Comparison of ENCODE assay signal across 27 cellular contexts in the genomic region with DNA sequence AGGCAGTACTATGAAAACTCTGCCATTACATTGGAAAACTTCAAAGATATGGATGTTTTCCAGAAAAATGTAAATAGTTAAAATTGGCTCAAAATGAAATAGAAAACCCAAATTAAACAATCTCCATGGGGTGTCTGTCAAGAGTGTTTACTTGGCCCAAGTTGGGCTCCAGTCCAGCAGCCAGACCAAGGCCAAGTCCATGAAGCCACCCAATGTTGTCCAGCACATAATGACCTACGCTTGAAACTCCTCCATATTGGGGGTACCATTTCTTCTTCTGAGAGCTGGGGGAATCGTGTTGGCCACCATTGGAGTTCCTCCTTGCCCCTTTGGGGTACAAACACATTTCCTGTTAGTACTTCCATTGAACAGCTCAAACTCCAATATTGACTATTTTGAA. TPM values are rescaled to one million over a fixed set of nuclear protein-coding genes. Genes with fewer than 3 reads are reported as not detected.
DNase-seq lines count a peak whose midpoint lies in the region; ATAC-seq, FAIRE-seq and TF ChIP-seq lines count a peak whose summit lies in the region.
"Had no signal": no experiment of that assay in that cellular context is flagged by ENCODE, and none has a peak within 500 bp of the region (broad histone marks: within the 10 kb centered on the region; RNA-seq: fewer than 3 reads in every experiment).

No MANE protein-coding gene starts in this region.

- no peak overlapping the region for H3K4me2 ChIP-seq in keratinocyte (ENCODE audit: control insufficient read depth, extremely low read depth, insufficient read depth, low read depth, low read length)
- H3K4me2 ChIP-seq: A549; BLaER1 treated with 17β-estradiol and CSF1 and Interleukin-3, amounts not matched to agents 10 nM and 100 nM had no signal

- dilution Hi-C loops in keratinocyte (cut with MboI; ENCODE audit: extremely low pct_ligation_motif_present, low sequenced_read_pairs): no loop called here

- TF ChIP-seq CTCF in choroid plexus epithelial cell (conservative IDR thresholded peaks at IDR 0.05; ENCODE audit: low read depth, low read length) (no peak), keratinocyte (optimal IDR thresholded peaks at IDR 0.05 in 1 of 3, IDR thresholded peaks at IDR 0.05 in 1 of 3, conservative IDR thresholded peaks at IDR 0.05 in 1 of 3; ENCODE audit: extremely low read depth in 1 of 3, insufficient read depth in 2 of 3, low read length in 3 of 3) (no peak), liver (IDR thresholded peaks at IDR 0.05; ENCODE audit: low read depth, low read length, missing input control) (no peak)

- DNase-seq in MG63 (peak; percentile 10), choroid plexus epithelial cell (ENCODE audit: low read depth) (peak; percentile 5), keratinocyte (ENCODE audit: low read depth, low spot score) (no peak), HT-29 (ENCODE audit: low spot score) (no peak), NK-92 (lab: John Stamatoyannopoulos, UW; ENCODE audit: unreplicated experiment) (no peak)
- DNase-seq: 8988T; ACHN; AML-193; BE2C; CD4-positive, alpha-beta T cell; CD8-positive, alpha-beta memory T cell; DMS53; DMS79 treated with DMSO at 0.1 percent for 48 hours; GF-D8; GOT3; HCEC 1CT had no signal

- no peaks in the 10 kb centered on the region for H4K20me1 ChIP-seq in keratinocyte (ENCODE audit: control insufficient read depth, extremely low read depth, insufficient read depth, low read length)
- H4K20me1 ChIP-seq: BLaER1 treated with 17β-estradiol and CSF1 and Interleukin-3, amounts not matched to agents 10 nM and 100 nM had no signal

- TF ChIP-seq RAD21 in liver (IDR thresholded peaks at IDR 0.05): no peak

- WGBS in liver: 49% methylated on average over 2 of the region's 2 CpGs

- no peaks in the 10 kb centered on the region for H3K36me3 ChIP-seq in MG63
- H3K36me3 ChIP-seq in keratinocyte (ENCODE audit: control insufficient read depth in 2 of 2, extremely low read depth in 1 of 2, insufficient read depth in 2 of 2, low read length in 2 of 2): no peaks in the 10 kb centered on the region
- no peaks in the 10 kb centered on the region for H3K36me3 ChIP-seq in liver (ENCODE audit: control insufficient read depth in 4 of 4, insufficient read depth in 3 of 4, low read depth in 1 of 4, low read length in 3 of 4)
- H3K36me3 ChIP-seq: BE2C; BLaER1 treated with 17β-estradiol and CSF1 and Interleukin-3, amounts not matched to agents 10 nM and 100 nM had no signal

- peaks cover 12% of the 10 kb centered on the region for H3K4me1 ChIP-seq in keratinocyte (ENCODE audit: control insufficient read depth, extremely low read depth, insufficient read depth, low read length)
- peaks cover 15 to 39% (median 32%) of the 10 kb centered on the region in 4 donors for H3K4me1 ChIP-seq in liver (ENCODE audit: control insufficient read depth in 4 of 4, insufficient read depth in 4 of 4, low read length in 3 of 4)
- H3K4me1 ChIP-seq: A549, BE2C had no signal

- FAIRE-seq in keratinocyte (lab: Jason Lieb, UNC): peak; percentile 5
- FAIRE-seq: A549, D721Med, GM12891, GM18507, H54 had no signal

- H3K27ac ChIP-seq in keratinocyte (ENCODE audit: control insufficient read depth, insufficient read depth, low read length): no peak overlapping the region
- peak overlapping the region; percentile 28 to 54 for H3K27ac ChIP-seq in liver (ENCODE audit: low read depth in 1 of 2, low read length in 2 of 2)
- H3K27ac ChIP-seq: A549; BLaER1 treated with 17β-estradiol and CSF1 and Interleukin-3, amounts not matched to agents 10 nM and 100 nM had no signal

- H3K4me3 ChIP-seq in MG63: no peak overlapping the region
- no peak overlapping the region for H3K4me3 ChIP-seq in choroid plexus epithelial cell (ENCODE audit: low read depth, low read length)
- H3K4me3 ChIP-seq in keratinocyte (ENCODE audit: control insufficient read depth in 2 of 3, extremely low read depth in 1 of 3, insufficient read depth in 2 of 3, low read depth in 1 of 3, low read length in 3 of 3): no peak overlapping the region
- H3K4me3 ChIP-seq in liver (ENCODE audit: low read depth in 1 of 3, low read length in 3 of 3): no peak overlapping the region
- H3K4me3 ChIP-seq: A549; BLaER1 treated with 17β-estradiol and CSF1 and Interleukin-3, amounts not matched to agents 10 nM and 100 nM had no signal

- no peak for ATAC-seq in GM18867 (IDR thresholded peaks at IDR 0.05; ENCODE audit: unreplicated experiment)
- ATAC-seq: A549 had no signal

- H3K27me3 ChIP-seq in MG63 (no peaks in the 10 kb centered on the region), keratinocyte (ENCODE audit: control insufficient read depth, extremely low read depth, insufficient read depth, low read length) (no peaks in the 10 kb centered on the region), liver (ENCODE audit: control insufficient read depth in 4 of 4, insufficient read depth in 4 of 4, low read length in 3 of 4) (no peaks in the 10 kb centered on the region)
- H3K27me3 ChIP-seq: BLaER1 treated with 17β-estradiol and CSF1 and Interleukin-3, amounts not matched to agents 10 nM and 100 nM had no signal

- no peak overlapping the region for H2AFZ ChIP-seq in keratinocyte (ENCODE audit: control insufficient read depth, low read length)

- H3K79me2 ChIP-seq in keratinocyte (ENCODE audit: control insufficient read depth, insufficient read depth, low read length): no peaks in the 10 kb centered on the region

- H3K9ac ChIP-seq in keratinocyte (ENCODE audit: control insufficient read depth, extremely low read depth, insufficient read depth, low read length): no peak overlapping the region
- peak overlapping the region in 1 of 2 donors; percentile 21 for H3K9ac ChIP-seq in liver (ENCODE audit: low read depth in 1 of 2, low read length in 2 of 2)
- H3K9ac ChIP-seq: BLaER1 treated with 17β-estradiol and CSF1 and Interleukin-3, amounts not matched to agents 10 nM and 100 nM had no signal

- H3K9me3 ChIP-seq in MG63 (peaks cover 6% of the 10 kb centered on the region), keratinocyte (ENCODE audit: control insufficient read depth, low read depth, low read length) (no peaks in the 10 kb centered on the region), liver (ENCODE audit: control insufficient read depth in 4 of 4, low read length in 3 of 4) (no peaks in the 10 kb centered on the region)
- H3K9me3 ChIP-seq: A549; BE2C; BLaER1 treated with 17β-estradiol and CSF1 and Interleukin-3, amounts not matched to agents 10 nM and 100 nM had no signal

- H3K9me1 ChIP-seq in keratinocyte (ENCODE audit: control insufficient read depth, extremely low read depth, insufficient read depth, low read length): no peaks in the 10 kb centered on the region

TF ChIP-seq in liver, 16 proteins besides CTCF, POLR2A, EP300 and RAD21:
- TF ChIP-seq GABPA (IDR thresholded peaks at IDR 0.05 in 1 of 2, conservative IDR thresholded peaks at IDR 0.05 in 1 of 2): no peak
- TF ChIP-seq NR2F2 (IDR thresholded peaks at IDR 0.05): no peak
- peak in 1 of 2 donors; percentile 32 for TF ChIP-seq HNF4A (conservative IDR thresholded peaks at IDR 0.05)
- TF ChIP-seq, protein P1, sequence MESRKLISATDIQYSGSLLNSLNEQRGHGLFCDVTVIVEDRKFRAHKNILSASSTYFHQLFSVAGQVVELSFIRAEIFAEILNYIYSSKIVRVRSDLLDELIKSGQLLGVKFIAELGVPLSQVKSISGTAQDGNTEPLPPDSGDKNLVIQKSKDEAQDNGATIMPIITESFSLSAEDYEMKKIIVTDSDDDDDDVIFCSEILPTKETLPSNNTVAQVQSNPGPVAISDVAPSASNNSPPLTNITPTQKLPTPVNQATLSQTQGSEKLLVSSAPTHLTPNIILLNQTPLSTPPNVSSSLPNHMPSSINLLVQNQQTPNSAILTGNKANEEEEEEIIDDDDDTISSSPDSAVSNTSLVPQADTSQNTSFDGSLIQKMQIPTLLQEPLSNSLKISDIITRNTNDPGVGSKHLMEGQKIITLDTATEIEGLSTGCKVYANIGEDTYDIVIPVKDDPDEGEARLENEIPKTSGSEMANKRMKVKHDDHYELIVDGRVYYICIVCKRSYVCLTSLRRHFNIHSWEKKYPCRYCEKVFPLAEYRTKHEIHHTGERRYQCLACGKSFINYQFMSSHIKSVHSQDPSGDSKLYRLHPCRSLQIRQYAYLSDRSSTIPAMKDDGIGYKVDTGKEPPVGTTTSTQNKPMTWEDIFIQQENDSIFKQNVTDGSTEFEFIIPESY (IDR thresholded peaks at IDR 0.05): no peak
- TF ChIP-seq SP1 (IDR thresholded peaks at IDR 0.05): no peak
- no peak for TF ChIP-seq FOXA1 (IDR thresholded peaks at IDR 0.05)
- no peak for TF ChIP-seq TAF1 (conservative IDR thresholded peaks at IDR 0.05)
- TF ChIP-seq YY1 (IDR thresholded peaks at IDR 0.05): peak; percentile 40
TF ChIP-seq in liver: peak in this region for 2.

RNA-seq across cellular contexts. Expression of a gene that starts 37.0 kb away (rescaled TPM):
- not detected in 2 replicates for total RNA-seq in MG63 (2014; rRNA removed; shearing (Covaris generic); ENCODE audit: low replicate concordance)
- polyA plus RNA-seq in keratinocyte: not detected in 3 replicates
- not detected for polyA plus RNA-seq in keratinocyte (2011; ENCODE audit: low read depth)
- not detected in 2 replicates for polyA plus RNA-seq in keratinocyte (2011; cell fraction: cytosol; rRNA removed)
- not detected in 2 replicates for polyA plus RNA-seq in keratinocyte (2011; cell fraction: nucleus; rRNA removed)
- 0.06 TPM in 1 of 2 replicates, not detected in the other for polyA plus RNA-seq in keratinocyte (2012; ENCODE audit: low replicate concordance)
- polyA minus RNA-seq in keratinocyte: not detected in 3 replicates
- not detected for polyA minus RNA-seq in keratinocyte (2011; cell fraction: cytosol; rRNA and poly(A)+ RNA removed)
- not detected in 2 replicates for polyA minus RNA-seq in keratinocyte (2011; cell fraction: nucleus; rRNA and poly(A)+ RNA removed)
- 1 to 10 TPM; 3.1 to 4.1 TPM for total RNA-seq in liver
- 1 to 10 TPM; 2.9 to 3.1 TPM for polyA plus RNA-seq in liver
- total RNA-seq in HT-29 (2014; rRNA removed; shearing (Covaris generic)): not detected in 2 replicates
- total RNA-seq: CD4-positive, alpha-beta T cell; CD8-positive, alpha-beta memory T cell; Daoy; G401 had no signal
- polyA plus RNA-seq: A549; CD14-positive monocyte; CD8-positive, alpha-beta memory T cell had no signal

Comparison
In these comparisons a context has a peak if more than half of its experiments do, and no peak if none do; other contexts are left out.
1. DNase-seq: peak in MG63 (single experiment) and choroid plexus epithelial cell (single experiment); none in keratinocyte (single experiment), HT-29 (single experiment) and NK-92 (single experiment).